ENCODE assay signal across 8 cellular contexts in genomic region chr9:33719581-33720374, GRCh38.
A peak's percentile ranks its signal among the peaks of the same experiment; 100 is the strongest.
DNase-seq lines count a peak whose midpoint lies in the region; ATAC-seq and TF ChIP-seq lines count a peak whose summit lies in the region.

No MANE protein-coding gene starts in this region.

- peaks cover 4% of the 10 kb centered on the region for H3K9me3 Mint-ChIP-seq in activated T-cell treated with anti-CD3 and anti-CD28 coated beads, Interleukin-2, amount 50 U/mL, for 4 hours

- intact Hi-C loops in left ventricle myocardium superior (cut with micrococcal nuclease), result loop anchor here (5.0 kb wide), 1 partner anchor 97 kb away; no protein-coding TSS in a partner anchor

- H3K4me3 Mint-ChIP-seq in activated T-cell treated with anti-CD3 and anti-CD28 coated beads, Interleukin-2, amount 50 U/mL, for 4 hours, result no peak overlapping the region

- no peaks in the 10 kb centered on the region for H3K36me3 Mint-ChIP-seq in activated T-cell treated with anti-CD3 and anti-CD28 coated beads, Interleukin-2, amount 50 U/mL, for 4 hours (ENCODE audit: insufficient read depth)

- DNase-seq in ACHN, result peak; percentile 24
- peak; percentile 35 for DNase-seq in GM13977 (ENCODE audit: low spot score)
- DNase-seq in NCI-H2196 treated with DMSO at 0.1 percent for 48 hours (lab: John Stamatoyannopoulos, UW; ENCODE audit: unreplicated experiment), result peak; percentile 16
- DNase-seq in activated T-cell treated with anti-CD3 and anti-CD28 coated beads, Interleukin-2, amount 50 U/mL, for 4 hours, result peak; percentile 27
- peak; percentile 34 for DNase-seq in left ventricle myocardium superior
- DNase-seq in stimulated activated CD4-positive, alpha-beta T cell treated with anti-CD3 and anti-CD28 coated beads, Interleukin-4, amount 100 ng/mL, for 48 hours (ENCODE audit: low read depth in 2 of 2), result peak; percentile 30 to 37

- no peaks in the 10 kb centered on the region for H3K4me1 Mint-ChIP-seq in activated T-cell treated with anti-CD3 and anti-CD28 coated beads, Interleukin-2, amount 50 U/mL, for 4 hours (ENCODE audit: low read depth)

- peak; percentile 69 to 83 for ATAC-seq in activated T-cell treated with anti-CD3 and anti-CD28 coated beads, Interleukin-2, amount 50 U/mL, for 4 hours
- ATAC-seq in left ventricle myocardium superior (peak; percentile 52), GM18861 (IDR thresholded peaks at IDR 0.05; ENCODE audit: unreplicated experiment) (no peak), GM21619 (IDR thresholded peaks at IDR 0.05; ENCODE audit: unreplicated experiment) (no peak)

- peak; percentile 75 for TF ChIP-seq CTCF in GM13977 (IDR thresholded peaks at IDR 0.05; ENCODE audit: extremely low read depth, insufficient read depth, missing control alignments)

- peaks cover 13% of the 10 kb centered on the region for H3K27me3 Mint-ChIP-seq in activated T-cell treated with anti-CD3 and anti-CD28 coated beads, Interleukin-2, amount 50 U/mL, for 4 hours (ENCODE audit: low read depth)

- in situ Hi-C loops in ACHN (cut with HindIII; ENCODE audit: low pct_ligation_motif_present, low pct_unique_long_range_greater_than_20kb, low sequenced_read_pairs), result no loop called here
- in situ Hi-C loops in GM13977 (cut with MboI; ENCODE audit: low pct_unique_long_range_greater_than_20kb, low sequenced_read_pairs, unreplicated experiment), result loop anchor here (10.0 kb wide), 1 partner anchor 85 kb away; no protein-coding TSS in a partner anchor

Comparison
In these comparisons a context has a peak if more than half of its experiments do, and no peak if none do; other contexts are left out.
1. ATAC-seq: peak in activated T-cell treated with anti-CD3 and anti-CD28 coated beads, Interleukin-2, amount 50 U/mL, for 4 hours (2 of 2) and left ventricle myocardium superior (single experiment); none in GM18861 (single experiment) and GM21619 (single experiment).
2. Peak in every context shown above with its lines, with median percentiles within 50 percentile points of each other: DNase-seq.